8 cellular contexts compared by ENCODE assay signal in the genomic region with DNA sequence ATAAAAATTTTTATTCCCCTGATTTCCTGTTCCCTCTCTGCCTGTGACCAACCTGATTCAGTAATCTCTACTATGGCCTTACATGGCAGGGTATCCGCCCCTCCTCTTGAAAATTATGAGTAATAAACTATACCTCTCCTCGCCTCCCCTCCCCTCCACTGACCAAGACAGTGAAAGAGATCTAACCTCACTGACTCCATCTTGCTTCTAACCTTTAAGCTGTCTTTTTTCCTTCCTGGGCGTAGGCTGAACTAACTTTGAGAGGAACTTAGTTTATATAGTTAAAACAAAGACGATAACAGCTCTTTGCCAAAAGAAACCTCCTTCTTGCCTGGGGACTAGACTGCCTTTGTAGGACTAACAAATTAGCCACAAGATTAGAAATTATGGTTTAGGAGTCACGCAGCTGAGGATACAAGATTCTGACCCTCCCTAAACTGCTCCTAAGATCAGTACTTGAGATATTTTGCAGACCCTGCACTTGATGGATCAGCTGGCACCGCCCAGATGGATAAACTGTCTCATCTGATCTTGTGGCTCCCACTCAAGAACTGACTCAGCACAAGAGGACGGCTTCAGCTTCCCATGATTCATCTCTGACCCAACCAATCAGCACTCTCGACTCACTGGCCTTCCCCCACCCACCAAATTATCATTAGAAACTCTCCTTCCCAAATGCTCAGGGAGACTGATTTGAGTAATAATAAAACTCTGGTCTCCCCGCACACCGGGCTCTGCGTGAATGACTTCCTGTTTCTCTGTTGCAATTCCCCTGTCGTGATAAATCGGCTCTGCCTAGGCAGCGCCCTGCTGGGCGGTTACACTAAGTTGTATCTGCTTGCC.
A peak's percentile ranks its signal among the peaks of the same experiment; 100 is the strongest.
DNase-seq lines count a peak whose midpoint lies in the region; ATAC-seq, FAIRE-seq and TF ChIP-seq lines count a peak whose summit lies in the region.

No MANE protein-coding gene starts in this region.

- H3K79me2 ChIP-seq in astrocyte (ENCODE audit: insufficient read depth, low read length): no peaks in the 10 kb centered on the region

- H3K4me1 Mint-ChIP-seq in astrocyte (ENCODE audit: low read depth, unreplicated experiment): peaks cover 7% of the 10 kb centered on the region

- peaks cover 4% of the 10 kb centered on the region for H3K9me3 ChIP-seq in astrocyte (ENCODE audit: insufficient read depth, low read depth, low read length)
- peaks cover 11% of the 10 kb centered on the region for H3K9me3 ChIP-seq in mesenchymal stem cell (ENCODE audit: control insufficient read depth, low read length)

- no peak overlapping the region for H2BK120ac ChIP-seq in mesenchymal stem cell (ENCODE audit: low read depth, low read length)

- H3K4me3 ChIP-seq in astrocyte (ENCODE audit: insufficient read depth, low read depth, low read length): peak overlapping the region; percentile 42
- H3K4me3 ChIP-seq in mesenchymal stem cell (ENCODE audit: insufficient read depth in 1 of 2, low read depth in 1 of 2, low read length in 2 of 2): peak overlapping the region in 1 of 2 experiments; percentile 57

- H4K8ac ChIP-seq in mesenchymal stem cell (ENCODE audit: low read length): no peak overlapping the region

- no peak overlapping the region for H2AK5ac ChIP-seq in mesenchymal stem cell (ENCODE audit: low read length, severe bottlenecking)

- peaks cover 3% of the 10 kb centered on the region for H3K9me3 Mint-ChIP-seq in astrocyte (ENCODE audit: unreplicated experiment)

- H3K9ac ChIP-seq in astrocyte (ENCODE audit: low read length): peak overlapping the region; percentile 12
- H3K9ac ChIP-seq in mesenchymal stem cell (ENCODE audit: low read length): peak overlapping the region; percentile 80

- FAIRE-seq in astrocyte (lab: Jason Lieb, UNC): peak; percentile 93

- H2AFZ ChIP-seq in astrocyte (ENCODE audit: low read depth, low read length) (peak overlapping the region; percentile 45), mesenchymal stem cell (ENCODE audit: low read depth, low read length) (no peak overlapping the region)

- WGBS in mesenchymal stem cell: 56% methylated on average over 13 of the region's 15 CpGs

- no peak overlapping the region for H3K18ac ChIP-seq in mesenchymal stem cell (ENCODE audit: low read depth in 1 of 2, low read length in 2 of 2)

- peak; percentile 63 for DNase-seq in AG20443 (ENCODE audit: low spot score)
- DNase-seq in astrocyte (ENCODE audit: low read depth): peak; percentile 91
- peak; percentile 39 for DNase-seq in mesenchymal stem cell
- no peak for DNase-seq in GM19238 (ENCODE audit: insufficient read length, low spot score)

- H3K4me1 ChIP-seq in astrocyte (ENCODE audit: insufficient read depth, low read length) (peaks cover 22% of the 10 kb centered on the region), mesenchymal stem cell (ENCODE audit: control insufficient read depth, insufficient read depth, low read depth, low read length) (no peaks in the 10 kb centered on the region)

- peak overlapping the region; percentile 50 for H3K27ac Mint-ChIP-seq in astrocyte (ENCODE audit: unreplicated experiment)

- H4K20me1 ChIP-seq in astrocyte (ENCODE audit: insufficient read depth, low read length): no peaks in the 10 kb centered on the region

- H3K23ac ChIP-seq in mesenchymal stem cell (ENCODE audit: low read length in 2 of 2): no peak overlapping the region

- no peak overlapping the region for H3K14ac ChIP-seq in mesenchymal stem cell (ENCODE audit: low read length in 2 of 2)

- no peak overlapping the region for H2BK15ac ChIP-seq in mesenchymal stem cell (ENCODE audit: low read depth, poor library complexity, severe bottlenecking)

- no peaks in the 10 kb centered on the region for H3K27me3 Mint-ChIP-seq in astrocyte (ENCODE audit: low read depth, unreplicated experiment)

- TF ChIP-seq CTCF in astrocyte (IDR thresholded peaks at IDR 0.05; ENCODE audit: insufficient read depth, low read depth, low read length): no peak

- H3K27me3 ChIP-seq in astrocyte (ENCODE audit: insufficient read depth, low read length) (no peaks in the 10 kb centered on the region), mesenchymal stem cell (ENCODE audit: control insufficient read depth in 1 of 2, insufficient read depth in 1 of 2, low read length in 2 of 2) (peaks cover 0 to 50% of the 10 kb centered on the region in 2 experiments)

- no peak overlapping the region for H4K91ac ChIP-seq in mesenchymal stem cell (ENCODE audit: low read length)

- H3K4ac ChIP-seq in mesenchymal stem cell (ENCODE audit: low read depth in 1 of 2, low read length in 2 of 2): no peak overlapping the region

- ATAC-seq in HG02870 (IDR thresholded peaks at IDR 0.05; ENCODE audit: unreplicated experiment) (peak; percentile 53), HG02970 (IDR thresholded peaks at IDR 0.05; ENCODE audit: low FRiP score, unreplicated experiment) (no peak), GM18861 (IDR thresholded peaks at IDR 0.05; ENCODE audit: unreplicated experiment) (no peak), HG03135 (IDR thresholded peaks at IDR 0.05; ENCODE audit: unreplicated experiment) (no peak)

- H2BK12ac ChIP-seq in mesenchymal stem cell (ENCODE audit: low read length in 2 of 2): no peak overlapping the region

- no peak overlapping the region for H2BK5ac ChIP-seq in mesenchymal stem cell (ENCODE audit: low read depth, low read length, poor library complexity, severe bottlenecking)

- peak overlapping the region; percentile 83 for H3K27ac ChIP-seq in astrocyte (ENCODE audit: low read depth, low read length)
- no peak overlapping the region for H3K27ac ChIP-seq in mesenchymal stem cell (ENCODE audit: low read length, poor library complexity, severe bottlenecking)

- no peaks in the 10 kb centered on the region for H3K79me1 ChIP-seq in mesenchymal stem cell (replicated peaks; ENCODE audit: low read length, poor library complexity, severe bottlenecking)

- H3K36me3 Mint-ChIP-seq in astrocyte (ENCODE audit: low read depth, unreplicated experiment): no peaks in the 10 kb centered on the region

- no peaks in the 10 kb centered on the region for H3K36me3 ChIP-seq in astrocyte (ENCODE audit: insufficient read depth, low read length)
- no peaks in the 10 kb centered on the region for H3K36me3 ChIP-seq in mesenchymal stem cell (ENCODE audit: control insufficient read depth in 1 of 2, insufficient read depth in 2 of 2, low read depth in 1 of 2, low read length in 2 of 2)

- H3K4me3 Mint-ChIP-seq in astrocyte (ENCODE audit: unreplicated experiment): peak overlapping the region; percentile 14

- H3K4me2 ChIP-seq in astrocyte (ENCODE audit: low read length) (peak overlapping the region; percentile 80), mesenchymal stem cell (ENCODE audit: low read length, poor library complexity, severe bottlenecking) (no peak overlapping the region)
